Comparison of ENCODE assay signal across 9 cellular contexts in the genomic region with DNA sequence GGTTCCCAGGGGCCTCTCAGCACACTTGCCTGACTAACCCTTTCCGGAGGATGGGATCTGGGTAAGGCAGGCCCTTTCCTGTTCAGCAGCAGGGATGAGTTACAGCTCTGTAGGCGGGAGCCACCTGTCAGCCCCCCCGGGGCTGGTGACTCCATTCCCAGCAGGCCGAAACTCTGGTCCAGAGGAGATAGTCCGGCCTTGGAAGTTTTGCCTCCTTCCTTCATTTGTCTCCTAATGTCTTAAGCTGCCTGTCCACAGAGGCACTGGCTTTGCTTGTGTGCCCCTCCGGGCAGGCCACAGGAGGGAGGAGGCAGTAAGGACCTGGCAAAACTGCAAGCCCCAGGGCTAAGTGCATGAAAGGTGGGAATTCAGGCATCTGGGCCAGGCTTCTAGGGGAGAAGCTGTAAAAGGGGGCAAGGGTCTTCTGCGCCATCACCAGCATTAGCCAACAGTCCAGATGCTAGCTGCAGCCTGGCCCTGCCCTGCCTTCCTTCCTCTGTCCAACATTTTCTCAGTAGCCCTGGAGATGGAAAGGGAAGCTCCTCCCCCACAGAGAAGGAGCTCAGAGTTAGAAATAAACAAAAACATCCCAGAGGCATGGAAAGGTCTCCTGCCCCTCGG. TPM values are rescaled to one million over a fixed set of nuclear protein-coding genes. Genes with fewer than 3 reads are reported as not detected.
DNase-seq lines count a peak whose midpoint lies in the region; ATAC-seq and TF ChIP-seq lines count a peak whose summit lies in the region.
"Had no signal": no experiment of that assay in that cellular context is flagged by ENCODE, and none has a peak within 500 bp of the region (broad histone marks: within the 10 kb centered on the region; RNA-seq: fewer than 3 reads in every experiment).

No MANE protein-coding gene starts in this region.

- H3K9me3 ChIP-seq in T-helper 17 cell (ENCODE audit: control insufficient read depth, low read length, poor library complexity, severe bottlenecking) (no peaks in the 10 kb centered on the region), heart right ventricle (no peaks in the 10 kb centered on the region), gastrocnemius medialis (no peaks in the 10 kb centered on the region)

- peak overlapping the region; percentile 87 for H3K4me3 Mint-ChIP-seq in T-helper 17 cell

- no peaks in the 10 kb centered on the region for H3K36me3 ChIP-seq in heart right ventricle
- no peaks in the 10 kb centered on the region for H3K36me3 ChIP-seq in gastrocnemius medialis

- WGBS in heart right ventricle, 2 donors: 44 to 60% methylated on average over 8 of the region's 8 CpGs

- TF ChIP-seq CTCF in heart right ventricle (IDR thresholded peaks at IDR 0.05) (no peak), gastrocnemius medialis (IDR thresholded peaks at IDR 0.05 in 4 of 5, conservative IDR thresholded peaks at IDR 0.05 in 1 of 5) (no peak)

- H3K27me3 Mint-ChIP-seq in T-helper 17 cell: no peaks in the 10 kb centered on the region
- H3K27me3 Mint-ChIP-seq: central memory CD8-positive, alpha-beta T cell had no signal

- H3K4me1 ChIP-seq in heart right ventricle (peaks cover 13 to 67% (median 50%) of the 10 kb centered on the region in 9 donors), gastrocnemius medialis (peaks cover 32 to 42% of the 10 kb centered on the region in 2 donors)

- peaks cover 34% of the 10 kb centered on the region for H3K4me1 Mint-ChIP-seq in T-helper 17 cell

- peak overlapping the region; percentile 71 for H3K27ac Mint-ChIP-seq in T-helper 17 cell

- no peaks in the 10 kb centered on the region for H3K36me3 Mint-ChIP-seq in T-helper 17 cell (ENCODE audit: low read depth)

- no peak for ATAC-seq in T-helper 17 cell
- ATAC-seq in heart right ventricle: peak in 3 of 8 donors; percentile 3 to 16 (median 4)
- no peak for ATAC-seq in gastrocnemius medialis
- no peak for ATAC-seq in GM18858 (IDR thresholded peaks at IDR 0.05; ENCODE audit: unreplicated experiment)

- H3K27me3 ChIP-seq in heart right ventricle: peaks cover 0 to 47% (median 0%) of the 10 kb centered on the region in 7 donors
- H3K27me3 ChIP-seq in gastrocnemius medialis: no peaks in the 10 kb centered on the region

- DNase-seq in ELF-1 (ENCODE audit: low read depth, low spot score) (peak; percentile 64), T-helper 17 cell (no peak), heart right ventricle (no peak), gastrocnemius medialis (peak in 1 of 2 donors; percentile 26), H4 (ENCODE audit: low spot score) (no peak), C1 segment of cervical spinal cord (lab: John Stamatoyannopoulos, UW) (no peak), NOMO-1 treated with DMSO at 0.1 percent for 48 hours (lab: John Stamatoyannopoulos, UW; ENCODE audit: unreplicated experiment) (no peak)

- in situ Hi-C loops in gastrocnemius medialis (cut with MboI; ENCODE audit: low sequenced_read_pairs in 4 of 4): no loop called here

- H3K4me3 ChIP-seq in heart right ventricle: peak overlapping the region; percentile 56 to 79 (median 69)
- peak overlapping the region; percentile 62 to 87 (median 74) for H3K4me3 ChIP-seq in gastrocnemius medialis

- TF ChIP-seq POLR2A in gastrocnemius medialis (IDR thresholded peaks at IDR 0.05): peak in 1 of 2 donors; percentile 3

- H3K27ac ChIP-seq in heart right ventricle: peak overlapping the region; percentile 85 to 98 (median 94)
- H3K27ac ChIP-seq in gastrocnemius medialis: peak overlapping the region; percentile 90 to 98 (median 96)

- intact Hi-C loops in heart right ventricle (cut with DNase I) (loop anchor here in 2 of 10 donors (5.0 to 10.0 kb wide), 2 partner anchors 118 to 125 kb away; a partner anchor contains a TSS), gastrocnemius medialis (cut with DNase I; ENCODE audit: low total_unique reads) (loop anchor here (5.0 kb wide), 2 partner anchors 212 to 282 kb away; a partner anchor contains a TSS)

RNA-seq across cellular contexts. Expression of a gene that starts 1.2 kb away (rescaled TPM):
- total RNA-seq in T-helper 17 cell (under 1 TPM in 1 of 2 donors, not detected in 1; 0.42 TPM), heart right ventricle (100 to 1,000 TPM in 1 of 10 donors, 10 to 100 TPM in 9; 18.5 to 113 (median 40.4) TPM), gastrocnemius medialis (10 to 100 TPM; 20.1 to 51.2 (median 31.0) TPM)
- 100 to 1,000 TPM; 174 to 234 TPM for polyA plus RNA-seq in heart right ventricle
- not detected in 2 replicates for total RNA-seq in H4 (2014; rRNA removed; shearing (Covaris generic))

RNA-seq across cellular contexts. Expression of a gene that starts 11.1 kb away (rescaled TPM):
- total RNA-seq in T-helper 17 cell (not detected), heart right ventricle (10 to 100 TPM in 9 of 10 donors, 1 to 10 TPM in 1; 9.4 to 21.4 (median 12.6) TPM), gastrocnemius medialis (1 to 10 TPM; 2.0 to 9.9 (median 3.0) TPM)
- polyA plus RNA-seq in heart right ventricle: 10 to 100 TPM; 35.2 to 68.0 TPM
- total RNA-seq in H4 (2014; rRNA removed; shearing (Covaris generic)): 1.7 and 2.2 TPM in 2 replicates

RNA-seq across cellular contexts. Expression of a gene that starts 12.1 kb away (rescaled TPM):
- 1 to 10 TPM in 1 of 2 donors, under 1 TPM in 1; 0.42 to 1.6 TPM for total RNA-seq in T-helper 17 cell
- 10 to 100 TPM; 23.4 to 43.2 (median 36.2) TPM for total RNA-seq in heart right ventricle
- 10 to 100 TPM; 22.5 to 31.7 TPM for polyA plus RNA-seq in heart right ventricle
- total RNA-seq in gastrocnemius medialis: 10 to 100 TPM; 14.6 to 34.8 (median 25.8) TPM
- 0.12 and 1.8 TPM in 2 replicates for total RNA-seq in H4 (2014; rRNA removed; shearing (Covaris generic))

RNA-seq across cellular contexts. Expression of a gene that starts 50.6 kb away (rescaled TPM):
- not detected for total RNA-seq in T-helper 17 cell
- not detected for total RNA-seq in heart right ventricle
- polyA plus RNA-seq in heart right ventricle: not detected
- total RNA-seq in gastrocnemius medialis: not detected
- not detected in 2 replicates for total RNA-seq in H4 (2014; rRNA removed; shearing (Covaris generic))

Comparison
In these comparisons a context has a peak if more than half of its experiments do, and no peak if none do; other contexts are left out.
1. RNA of a gene that starts 1.2 kb away (total RNA-seq): 18.5 to 113 TPM in heart right ventricle and 20.1 to 51.2 TPM in gastrocnemius medialis; 0.42 TPM in T-helper 17 cell and not detected in H4; every median in the first group is over 10 times any median in the second.